8 cellular contexts compared by ENCODE assay signal in genomic region chr4:139099366-139099982, GRCh38.
DNase-seq lines count a peak whose midpoint lies in the region; ATAC-seq, FAIRE-seq and TF ChIP-seq lines count a peak whose summit lies in the region.

No MANE protein-coding gene starts in this region.

- dilution Hi-C loops in endothelial cell of umbilical vein (cut with MboI; ENCODE audit: extremely low pct_ligation_motif_present, low sequenced_read_pairs): no loop called here

- H3K9me3 Mint-ChIP-seq in CD8-positive, alpha-beta memory T cell: no peaks in the 10 kb centered on the region

- TF ChIP-seq CTCF in endothelial cell of umbilical vein (IDR thresholded peaks at IDR 0.05; ENCODE audit: extremely low read depth in 1 of 2, insufficient read depth in 1 of 2, low read depth in 1 of 2, low read length in 2 of 2): peak; percentile 76 to 77

- peak; percentile 94 for ATAC-seq in GM19395 (IDR thresholded peaks at IDR 0.05; ENCODE audit: unreplicated experiment)

- TF ChIP-seq POLR2A in endothelial cell of umbilical vein (IDR thresholded peaks at IDR 0.05; ENCODE audit: low read depth, low read length): no peak

- no peak overlapping the region for H3K4me2 ChIP-seq in endothelial cell of umbilical vein (ENCODE audit: insufficient read depth, low read length)

- no peaks in the 10 kb centered on the region for H3K27me3 Mint-ChIP-seq in CD8-positive, alpha-beta memory T cell

- peak; percentile 56 to 81 (median 64) for DNase-seq in CD8-positive, alpha-beta memory T cell
- peak; percentile 63 for DNase-seq in HT1080 (ENCODE audit: low read depth)
- DNase-seq in NK-92 (lab: John Stamatoyannopoulos, UW; ENCODE audit: unreplicated experiment): peak; percentile 21
- peak; percentile 44 to 50 for DNase-seq in activated CD8-positive, alpha-beta memory T cell treated with anti-CD3 and anti-CD28 coated beads for 4 hours (ENCODE audit: low read depth in 2 of 2)
- DNase-seq in endothelial cell of umbilical vein (ENCODE audit: low read depth, low spot score): peak; percentile 79
- peak; percentile 89 for DNase-seq in myocyte (ENCODE audit: low read depth)
- peak; percentile 29 to 57 for DNase-seq in stimulated activated CD8-positive, alpha-beta memory T cell treated with anti-CD3 and anti-CD28 coated beads, Interleukin-7, amount 100 ng/mL, for 48 hours (ENCODE audit: extremely low read depth in 1 of 2, low read depth in 1 of 2)

- H3K4me3 Mint-ChIP-seq in CD8-positive, alpha-beta memory T cell: no peak overlapping the region

- H3K27me3 ChIP-seq in CD8-positive, alpha-beta memory T cell (ENCODE audit: insufficient read depth, low read length, poor library complexity, severe bottlenecking): no peaks in the 10 kb centered on the region
- no peaks in the 10 kb centered on the region for H3K27me3 ChIP-seq in endothelial cell of umbilical vein (ENCODE audit: control insufficient read depth in 2 of 2, insufficient read depth in 2 of 2, low read length in 2 of 2)

- H3K9ac ChIP-seq in endothelial cell of umbilical vein (replicated peaks; ENCODE audit: extremely low read depth, insufficient read depth, low read length): no peak overlapping the region

- H3K79me2 ChIP-seq in endothelial cell of umbilical vein (ENCODE audit: control insufficient read depth, insufficient read depth, low read length): no peaks in the 10 kb centered on the region

- peak; percentile 96 for FAIRE-seq in endothelial cell of umbilical vein (lab: Jason Lieb, UNC)

- no peak overlapping the region for H3K4me3 ChIP-seq in CD8-positive, alpha-beta memory T cell (ENCODE audit: low read length)
- no peak overlapping the region for H3K4me3 ChIP-seq in endothelial cell of umbilical vein (replicated peaks in 1 of 3; ENCODE audit: insufficient read depth in 1 of 3, low read depth in 1 of 3, low read length in 3 of 3)

- CTCF ChIA-PET in CD8-positive, alpha-beta memory T cell (lab: Charles Lee): interaction anchor here (0.8 to 4.5 kb wide), 7 partner anchors 15 to 196 kb away, joined by 3 to 27 read pairs (median 4); no protein-coding TSS in a partner anchor
- CTCF ChIA-PET in endothelial cell of umbilical vein (lab: Charles Lee): interaction anchor here (0.7 to 6.4 kb wide), 20 partner anchors 8 to 202 kb away, joined by 3 to 59 read pairs (median 4); partner anchors contain the start of genes ELF2, MGARP and NAA15

- H2AFZ ChIP-seq in endothelial cell of umbilical vein (ENCODE audit: low read depth, low read length): no peak overlapping the region

- intact Hi-C loops in endothelial cell of umbilical vein (cut with micrococcal nuclease): loop anchor here (1.0 to 5.0 kb wide), 8 partner anchors 49 to 534 kb away; partner anchors contain the start of genes ELF2 and MGARP

- H3K4me1 Mint-ChIP-seq in CD8-positive, alpha-beta memory T cell: peaks cover 0 to 4% (median 2%) of the 10 kb centered on the region in 3 donors

- H3K27ac ChIP-seq in CD8-positive, alpha-beta memory T cell (ENCODE audit: low read depth, low read length): no peak overlapping the region
- no peak overlapping the region for H3K27ac ChIP-seq in endothelial cell of umbilical vein (ENCODE audit: insufficient read depth, low read depth, low read length)

- H3K9me3 ChIP-seq in CD8-positive, alpha-beta memory T cell (ENCODE audit: low read length): no peaks in the 10 kb centered on the region
- no peaks in the 10 kb centered on the region for H3K9me3 ChIP-seq in endothelial cell of umbilical vein (replicated peaks; ENCODE audit: control insufficient read depth, insufficient read depth, low read length)

- no peaks in the 10 kb centered on the region for H3K9me1 ChIP-seq in endothelial cell of umbilical vein (replicated peaks; ENCODE audit: control insufficient read depth, extremely low read depth, insufficient read depth, low read length)

- H3K36me3 Mint-ChIP-seq in CD8-positive, alpha-beta memory T cell: no peaks in the 10 kb centered on the region

- BruUV-seq in endothelial cell of umbilical vein (replicated peaks; lab: Mats Ljungman, UMichigan): no TSS peak

- peak overlapping the region in 1 of 8 donors; percentile 4 for H3K27ac Mint-ChIP-seq in CD8-positive, alpha-beta memory T cell

- H3K4me1 ChIP-seq in CD8-positive, alpha-beta memory T cell (ENCODE audit: insufficient read depth, low read length): no peaks in the 10 kb centered on the region
- H3K4me1 ChIP-seq in endothelial cell of umbilical vein (ENCODE audit: control insufficient read depth, extremely low read depth, insufficient read depth, low read length): no peaks in the 10 kb centered on the region

- no peaks in the 10 kb centered on the region for H3K36me3 ChIP-seq in CD8-positive, alpha-beta memory T cell (ENCODE audit: insufficient read depth, low read length)
- H3K36me3 ChIP-seq in endothelial cell of umbilical vein (ENCODE audit: control insufficient read depth in 2 of 2, extremely low read depth in 1 of 2, insufficient read depth in 2 of 2, low read length in 2 of 2): no peaks in the 10 kb centered on the region

- POLR2A ChIA-PET in CD8-positive, alpha-beta memory T cell (lab: Charles Lee): no interaction called here
- POLR2A ChIA-PET in endothelial cell of umbilical vein (lab: Charles Lee): no interaction called here

- no peaks in the 10 kb centered on the region for H4K20me1 ChIP-seq in endothelial cell of umbilical vein (replicated peaks; ENCODE audit: control insufficient read depth, extremely low read depth, insufficient read depth, low read length)

TF ChIP-seq in endothelial cell of umbilical vein, 7 proteins besides CTCF, POLR2A, EP300 and RAD21:
- TF ChIP-seq EZH2 (IDR thresholded peaks at IDR 0.05; ENCODE audit: borderline replicate concordance, low read depth, low read length, severe bottlenecking) (no peak), JUN (IDR thresholded peaks at IDR 0.05; ENCODE audit: borderline replicate concordance, insufficient read depth, insufficient read length, low read depth) (no peak), MYC (IDR thresholded peaks at IDR 0.05; ENCODE audit: low read depth, low read length) (no peak), GATA2 (IDR thresholded peaks at IDR 0.05; ENCODE audit: insufficient read depth, insufficient read length, low read depth, low read length) (no peak), POLR2AphosphoS5 (IDR thresholded peaks at IDR 0.05; ENCODE audit: insufficient read depth, low read depth, low read length) (no peak), FOS (IDR thresholded peaks at IDR 0.05; ENCODE audit: borderline replicate concordance, insufficient read depth, low read length) (no peak), MAX (IDR thresholded peaks at IDR 0.05; ENCODE audit: insufficient read depth, insufficient read length) (no peak)

Comparison
In these comparisons a context has a peak if more than half of its experiments do, and no peak if none do; other contexts are left out.
1. DNase-seq: peak in every context shown above with its lines; median percentile 89 in myocyte; 79 in endothelial cell of umbilical vein; 64 in CD8-positive, alpha-beta memory T cell; 63 in HT1080; 47 in activated CD8-positive, alpha-beta memory T cell treated with anti-CD3 and anti-CD28 coated beads for 4 hours; 43 in stimulated activated CD8-positive, alpha-beta memory T cell treated with anti-CD3 and anti-CD28 coated beads, Interleukin-7, amount 100 ng/mL, for 48 hours; 21 in NK-92.